Comparison of ENCODE assay signal across 18 cellular contexts in the genomic region with DNA sequence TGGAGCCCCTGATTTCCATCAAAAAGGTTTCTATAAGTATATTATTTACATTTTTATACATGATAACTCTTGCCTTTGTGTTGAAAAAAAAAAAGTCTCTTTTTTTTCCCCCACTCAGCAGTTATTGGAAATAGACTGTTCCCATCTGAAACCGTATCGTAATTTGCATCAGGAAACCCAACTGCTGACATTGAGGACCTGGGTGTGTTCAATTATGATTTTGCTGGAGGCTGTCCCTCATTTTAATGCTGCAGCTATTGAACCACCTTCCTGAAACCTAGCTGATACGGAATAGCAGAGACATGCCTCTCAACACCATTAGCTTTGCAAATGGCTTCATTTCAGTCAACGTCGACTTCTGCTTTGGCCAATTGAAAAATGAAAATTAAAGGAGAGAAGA.
A peak's percentile ranks its signal among the peaks of the same experiment; 100 is the strongest.
DNase-seq lines count a peak whose midpoint lies in the region; ATAC-seq, FAIRE-seq and TF ChIP-seq lines count a peak whose summit lies in the region.
"Had no signal": no experiment of that assay in that cellular context is flagged by ENCODE, and none has a peak within 500 bp of the region (broad histone marks: within the 10 kb centered on the region; RNA-seq: fewer than 3 reads in every experiment).

No MANE protein-coding gene starts in this region.

- no peak for ATAC-seq in K562
- no peak for ATAC-seq in GM18867 (IDR thresholded peaks at IDR 0.05; ENCODE audit: unreplicated experiment)
- no peak for ATAC-seq in HG03045 (IDR thresholded peaks at IDR 0.05; ENCODE audit: unreplicated experiment)

- TF ChIP-seq CTCF in HEK293 (tag by site-specific recombination; IDR thresholded peaks at IDR 0.05) = no peak
- TF ChIP-seq CTCF in K562 (IDR thresholded peaks at IDR 0.05 in 2 of 3, conservative IDR thresholded peaks at IDR 0.05 in 1 of 3; ENCODE audit: insufficient read depth in 2 of 3, low read depth in 1 of 3, low read length in 3 of 3) = no peak

- no peaks in the 10 kb centered on the region for H4K20me1 ChIP-seq in K562 (replicated peaks; ENCODE audit: control insufficient read depth, insufficient read depth, low read length)

- peaks cover 17% of the 10 kb centered on the region in 2 experiments; a peak in 4 of 5 replicates for H3K27me3 ChIP-seq in K562 (ENCODE audit: control insufficient read depth in 2 of 2, insufficient read depth in 2 of 2, low read length in 2 of 2)
- H3K27me3 ChIP-seq: BE2C had no signal

- CTCF ChIA-PET in HEK293 (lab: Yijun Ruan, JAX) (interaction anchor here (0.7 kb wide), 1 partner anchor 76 kb away, joined by 3 read pairs; no protein-coding TSS in a partner anchor), K562 (lab: Yijun Ruan, JAX; ENCODE audit: low intra/inter-chr PET ratio) (no interaction called here)

- no peak overlapping the region for H2AFZ ChIP-seq in K562 (ENCODE audit: low read depth, low read length)

- no peak overlapping the region for H3K9ac ChIP-seq in K562 (ENCODE audit: insufficient read depth in 1 of 2, low read depth in 2 of 2, low read length in 2 of 2)

- H3K4me1 ChIP-seq in HEK293 (ENCODE audit: control insufficient read depth, insufficient read depth, low read length) = no peaks in the 10 kb centered on the region
- no peaks in the 10 kb centered on the region for H3K4me1 ChIP-seq in K562 (replicated peaks in 1 of 2; ENCODE audit: control insufficient read depth in 2 of 2, insufficient read depth in 2 of 2, low read length in 2 of 2)

- H3K9me3 ChIP-seq in HEK293 (ENCODE audit: control insufficient read depth, insufficient read depth, low read depth, low read length) (no peaks in the 10 kb centered on the region), K562 (replicated peaks; ENCODE audit: control insufficient read depth, insufficient read depth, low read depth, low read length) (no peaks in the 10 kb centered on the region)
- H3K9me3 ChIP-seq: BE2C, HAP-1 had no signal

- H3K4me2 ChIP-seq in K562 (ENCODE audit: insufficient read depth, low read length) = no peak overlapping the region

- TF ChIP-seq POLR2A in K562 (conservative IDR thresholded peaks at IDR 0.05) = no peak

- no peaks in the 10 kb centered on the region for H3K79me2 ChIP-seq in K562 (ENCODE audit: control insufficient read depth, insufficient read depth, low read length)

- intact Hi-C loops in K562 (cut with micrococcal nuclease) (loop anchor here (5.0 kb wide), 1 partner anchor 72 kb away; no protein-coding TSS in a partner anchor), cardiac septum (cut with DNase I) (loop anchor here (10.0 kb wide), 1 partner anchor 280 kb away; no protein-coding TSS in a partner anchor)

- FAIRE-seq in K562 (lab: Jason Lieb, UNC) = no peak
- FAIRE-seq: A204.1, G401.6, GM12891, H1 had no signal

- no peaks in the 10 kb centered on the region for H3K9me1 ChIP-seq in K562 (ENCODE audit: control insufficient read depth, insufficient read depth, low read length)

- TF ChIP-seq RAD21 in K562 (CRISPR knock-in tag; conservative IDR thresholded peaks at IDR 0.05 in 1 of 2, IDR thresholded peaks at IDR 0.05 in 1 of 2) = no peak

- H3K4me3 ChIP-seq in HEK293 (ENCODE audit: low read depth, low read length) (no peak overlapping the region), K562 (no peak overlapping the region)
- H3K4me3 ChIP-seq: HAP-1 had no signal

- in situ Hi-C loops in K562 (cut with MboI) = no loop called here

- H3K36me3 ChIP-seq in HEK293 (ENCODE audit: control insufficient read depth in 2 of 2, insufficient read depth in 1 of 2, low read length in 2 of 2) = no peaks in the 10 kb centered on the region
- no peaks in the 10 kb centered on the region for H3K36me3 ChIP-seq in K562 (ENCODE audit: control insufficient read depth, insufficient read depth, low read length)
- H3K36me3 ChIP-seq: BE2C, HAP-1 had no signal

- POLR2A ChIA-PET in HEK293 (lab: Yijun Ruan, JAX) = no interaction called here
- POLR2A ChIA-PET in K562 (lab: Yijun Ruan, JAX) = no interaction called here

- TF ChIP-seq EP300 in K562 (IDR thresholded peaks at IDR 0.05; ENCODE audit: low read length) = no peak

- H3K27ac ChIP-seq in HEK293 (ENCODE audit: extremely low read depth, low read depth, low read length) (no peak overlapping the region), K562 (ENCODE audit: extremely low read depth, low read depth, low read length) (no peak overlapping the region)
- H3K27ac ChIP-seq: C4-2B had no signal

- DNase-seq in NCI-H526 (lab: John Stamatoyannopoulos, UW) (peak; percentile 65 to 85), K562 (ENCODE audit: extremely low read depth in 1 of 4, low spot score in 3 of 4) (no peak), retina (peak; percentile 37), cardiac septum (ENCODE audit: low spot score) (no peak)
- DNase-seq: CD4-positive, alpha-beta memory T cell; DMS153; DMS79 treated with DMSO at 0.1 percent for 48 hours; EL had no signal

- BruUV-seq in K562 (replicated peaks; lab: Mats Ljungman, UMichigan) = no TSS peak

- WGBS in K562 (ENCODE audit: insufficient coverage, low coverage, missing lambda C conversion rate) = 2% methylated on average over 5 of the region's 5 CpGs

TF ChIP-seq in HEK293, 187 proteins besides CTCF, POLR2A, EP300 and RAD21:
- TF ChIP-seq ZNF600 (tag by site-specific recombination; IDR thresholded peaks at IDR 0.05) (peak; percentile 21; the same call in 1 of the 2 replicates), ZNF184 (tag by site-specific recombination; IDR thresholded peaks at IDR 0.05) (no peak), SCRT2 (tag by site-specific recombination; IDR thresholded peaks at IDR 0.05) (no peak)
TF ChIP-seq in HEK293: peak in this region for 1.

TF ChIP-seq in K562, 482 proteins besides CTCF, POLR2A, EP300 and RAD21 (continues in another document):
- TF ChIP-seq ZNF316 (IDR thresholded peaks at IDR 0.05) (peak; percentile 68), MAFK (IDR thresholded peaks at IDR 0.05; ENCODE audit: low read length) (peak; percentile 24; the same call in 1 of the 2 replicates), MAFF (IDR thresholded peaks at IDR 0.05; ENCODE audit: low read length) (peak; percentile 24; the same call in 1 of the 2 replicates)
- TF ChIP-seq, protein P1, sequence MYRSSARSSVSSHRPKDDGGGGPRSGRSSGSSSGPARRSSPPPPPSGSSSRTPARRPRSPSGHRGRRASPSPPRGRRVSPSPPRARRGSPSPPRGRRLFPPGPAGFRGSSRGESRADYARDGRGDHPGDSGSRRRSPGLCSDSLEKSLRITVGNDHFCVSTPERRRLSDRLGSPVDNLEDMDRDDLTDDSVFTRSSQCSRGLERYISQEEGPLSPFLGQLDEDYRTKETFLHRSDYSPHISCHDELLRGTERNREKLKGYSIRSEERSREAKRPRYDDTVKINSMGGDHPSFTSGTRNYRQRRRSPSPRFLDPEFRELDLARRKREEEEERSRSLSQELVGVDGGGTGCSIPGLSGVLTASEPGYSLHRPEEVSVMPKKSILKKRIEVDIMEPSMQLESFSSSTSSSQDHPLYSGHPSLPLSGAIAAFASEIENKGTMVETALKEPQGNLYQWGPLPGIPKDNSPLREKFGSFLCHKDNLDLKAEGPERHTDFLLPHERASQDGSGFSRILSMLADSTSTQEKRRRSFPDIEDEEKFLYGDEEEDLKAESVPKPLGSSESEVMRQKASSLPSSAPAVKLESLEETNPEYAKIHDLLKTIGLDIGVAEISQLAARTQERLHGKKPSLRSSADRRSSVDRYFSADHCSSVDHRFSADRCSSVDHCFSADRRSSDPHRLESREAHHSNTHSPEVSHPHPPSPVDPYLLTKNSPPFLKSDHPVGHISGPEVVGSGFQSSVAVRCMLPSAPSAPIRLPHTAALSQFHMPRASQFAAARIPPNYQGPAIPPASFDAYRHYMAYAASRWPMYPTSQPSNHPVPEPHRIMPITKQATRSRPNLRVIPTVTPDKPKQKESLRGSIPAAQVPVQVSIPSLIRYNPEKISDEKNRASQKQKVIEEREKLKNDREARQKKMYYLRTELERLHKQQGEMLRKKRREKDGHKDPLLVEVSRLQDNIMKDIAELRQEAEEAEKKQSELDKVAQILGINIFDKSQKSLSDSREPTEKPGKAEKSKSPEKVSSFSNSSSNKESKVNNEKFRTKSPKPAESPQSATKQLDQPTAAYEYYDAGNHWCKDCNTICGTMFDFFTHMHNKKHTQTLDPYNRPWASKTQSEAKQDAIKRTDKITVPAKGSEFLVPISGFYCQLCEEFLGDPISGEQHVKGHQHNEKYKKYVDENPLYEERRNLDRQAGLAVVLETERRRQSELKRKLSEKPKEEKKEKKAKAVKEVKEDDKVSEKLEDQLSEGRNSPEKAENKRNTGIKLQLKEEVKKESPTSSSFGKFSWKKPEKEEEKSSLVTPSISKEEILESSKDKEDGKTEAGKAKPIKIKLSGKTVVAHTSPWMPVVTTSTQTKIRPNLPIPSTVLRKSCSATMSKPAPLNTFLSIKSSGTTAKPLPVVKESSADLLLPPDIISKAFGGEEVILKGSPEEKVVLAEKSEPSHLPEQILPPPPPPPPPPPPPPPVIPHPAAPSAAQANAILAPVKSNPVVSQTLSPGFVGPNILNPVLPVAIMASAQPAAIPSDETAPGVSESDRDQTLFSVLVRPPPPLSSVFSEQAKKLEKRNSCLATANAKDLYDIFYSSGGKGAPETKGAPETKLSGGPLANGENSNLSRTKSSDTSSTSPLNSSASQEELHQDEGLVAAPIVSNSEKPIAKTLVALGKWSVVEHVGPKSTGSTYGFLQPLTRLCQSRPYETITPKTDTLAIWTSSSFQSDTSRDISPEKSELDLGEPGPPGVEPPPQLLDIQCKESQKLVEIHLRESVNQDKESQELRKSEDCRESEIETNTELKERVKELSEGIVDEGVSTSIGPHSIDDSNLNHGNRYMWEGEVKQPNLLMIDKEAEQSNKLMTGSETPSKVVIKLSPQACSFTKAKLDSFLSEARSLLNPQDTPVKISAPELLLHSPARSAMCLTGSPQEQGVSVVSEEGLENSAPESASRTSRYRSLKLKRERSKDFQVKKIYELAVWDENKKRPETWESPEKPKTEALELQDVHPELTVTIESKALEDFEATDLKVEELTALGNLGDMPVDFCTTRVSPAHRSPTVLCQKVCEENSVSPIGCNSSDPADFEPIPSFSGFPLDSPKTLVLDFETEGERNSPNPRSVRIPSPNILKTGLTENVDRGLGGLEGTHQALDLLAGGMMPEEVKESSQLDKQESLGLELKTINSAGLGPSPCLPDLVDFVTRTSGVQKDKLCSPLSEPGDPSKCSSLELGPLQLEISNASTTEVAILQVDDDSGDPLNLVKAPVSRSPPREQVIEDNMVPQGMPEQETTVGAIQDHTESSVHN (IDR thresholded peaks at IDR 0.05; ENCODE audit: borderline replicate concordance in 1 of 2, low read depth in 1 of 2) = no peak
- TF ChIP-seq, protein P2, sequence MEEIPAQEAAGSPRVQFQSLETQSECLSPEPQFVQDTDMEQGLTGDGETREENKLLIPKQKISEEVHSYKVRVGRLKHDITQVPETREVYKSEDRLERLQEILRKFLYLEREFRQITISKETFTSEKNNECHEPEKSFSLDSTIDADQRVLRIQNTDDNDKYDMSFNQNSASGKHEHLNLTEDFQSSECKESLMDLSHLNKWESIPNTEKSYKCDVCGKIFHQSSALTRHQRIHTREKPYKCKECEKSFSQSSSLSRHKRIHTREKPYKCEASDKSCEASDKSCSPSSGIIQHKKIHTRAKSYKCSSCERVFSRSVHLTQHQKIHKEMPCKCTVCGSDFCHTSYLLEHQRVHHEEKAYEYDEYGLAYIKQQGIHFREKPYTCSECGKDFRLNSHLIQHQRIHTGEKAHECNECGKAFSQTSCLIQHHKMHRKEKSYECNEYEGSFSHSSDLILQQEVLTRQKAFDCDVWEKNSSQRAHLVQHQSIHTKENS (CRISPR knock-in tag; IDR thresholded peaks at IDR 0.05) = no peak

Comparison
In these comparisons a context has a peak if more than half of its experiments do, and no peak if none do; other contexts are left out.
1. DNase-seq: peak in NCI-H526 (2 of 2) and retina (single experiment); none in K562 (0 of 4) and cardiac septum (single experiment).